Comparison of ENCODE assay signal across 18 cellular contexts in the genomic region with DNA sequence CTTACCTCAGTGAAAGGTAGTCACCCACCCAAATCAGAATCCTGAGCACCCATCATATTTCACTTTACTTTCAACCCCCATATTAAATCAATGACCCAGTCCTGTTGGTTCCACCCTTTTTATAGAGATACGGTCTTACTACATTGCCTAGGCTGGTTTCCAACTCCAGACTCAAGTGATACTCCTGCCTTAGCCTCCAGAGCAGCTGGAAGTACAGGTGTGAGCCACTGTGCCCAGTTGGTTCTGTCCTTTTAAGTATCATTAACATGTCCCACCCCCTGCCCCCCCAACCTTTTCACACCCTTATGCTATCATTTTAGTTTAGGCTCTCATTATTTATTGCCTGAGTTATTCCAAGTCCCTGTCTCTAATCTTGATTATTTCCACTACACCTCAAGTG. TPM values are rescaled to one million over a fixed set of nuclear protein-coding genes. Genes with fewer than 3 reads are reported as not detected.
DNase-seq lines count a peak whose midpoint lies in the region; ATAC-seq and TF ChIP-seq lines count a peak whose summit lies in the region.
"Had no signal": no experiment of that assay in that cellular context is flagged by ENCODE, and none has a peak within 500 bp of the region (broad histone marks: within the 10 kb centered on the region; RNA-seq: fewer than 3 reads in every experiment).

No MANE protein-coding gene starts in this region.

- no peaks in the 10 kb centered on the region for H4K20me1 ChIP-seq in mammary epithelial cell (ENCODE audit: insufficient read depth, low read length)

- POLR2A ChIA-PET in MCF 10A (lab: Yijun Ruan, JAX): interaction anchor here (0.6 to 1.6 kb wide), 3 partner anchors 8 to 107 kb away, joined by 3 to 7 read pairs (median 3); no protein-coding TSS in a partner anchor

- dilution Hi-C loops in mammary epithelial cell (cut with HindIII; ENCODE audit: low sequenced_read_pairs): no loop called here

- no peak overlapping the region for H3K4me2 ChIP-seq in mammary epithelial cell (ENCODE audit: insufficient read depth, low read depth, low read length)

- BruUV-seq in MCF 10A (replicated peaks; lab: Mats Ljungman, UMichigan): no TSS peak
- BruUV-seq in mammary epithelial cell (replicated peaks; lab: Mats Ljungman, UMichigan): no TSS peak

- TF ChIP-seq CTCF in MCF 10A (IDR thresholded peaks at IDR 0.05; ENCODE audit: unreplicated experiment) (no peak), mammary epithelial cell (conservative IDR thresholded peaks at IDR 0.05 in 1 of 2, IDR thresholded peaks at IDR 0.05 in 1 of 2; ENCODE audit: extremely low read depth in 1 of 2, insufficient read depth in 1 of 2, low read depth in 1 of 2, low read length in 2 of 2) (no peak)

- H3K79me2 ChIP-seq in mammary epithelial cell (ENCODE audit: insufficient read depth, low read length): no peaks in the 10 kb centered on the region

- no peak overlapping the region for H3K4me3 Mint-ChIP-seq in MCF 10A (ENCODE audit: unreplicated experiment)
- H3K4me3 Mint-ChIP-seq in activated naive CD8-positive, alpha-beta T cell treated with anti-CD3 and anti-CD28 coated beads, Interleukin-2, amount 50 U/mL, for 24 hours: no peak overlapping the region
- no peak overlapping the region for H3K4me3 Mint-ChIP-seq in stimulated activated memory B cell treated with anti-CD40 and anti-IgM and Interleukin-4, amounts not matched to agents 10 μg/mL and 1 μg/mL and 100 μg/mL, for 72 hours

- peaks cover 75% of the 10 kb centered on the region for H3K36me3 Mint-ChIP-seq in MCF 10A (ENCODE audit: insufficient read depth, unreplicated experiment)
- H3K36me3 Mint-ChIP-seq in activated naive CD8-positive, alpha-beta T cell treated with anti-CD3 and anti-CD28 coated beads, Interleukin-2, amount 50 U/mL, for 24 hours (ENCODE audit: low read depth): peaks cover 68% of the 10 kb centered on the region
- peaks cover 66% of the 10 kb centered on the region for H3K36me3 Mint-ChIP-seq in stimulated activated memory B cell treated with anti-CD40 and anti-IgM and Interleukin-4, amounts not matched to agents 10 μg/mL and 1 μg/mL and 100 μg/mL, for 72 hours

- no peak overlapping the region for H2AFZ ChIP-seq in mammary epithelial cell (ENCODE audit: low read depth, low read length)

- intact Hi-C loops in MCF 10A (cut with micrococcal nuclease): no loop called here
- intact Hi-C loops in mammary epithelial cell (cut with micrococcal nuclease): no loop called here

- CTCF ChIA-PET in MCF 10A (lab: Yijun Ruan, JAX): interaction anchor here (0.6 kb wide), 1 partner anchor 633 kb away, joined by 3 read pairs; no protein-coding TSS in a partner anchor
- CTCF ChIA-PET in mammary epithelial cell (lab: Charles Lee; ENCODE audit: low non-redundant PET): no interaction called here

- in situ Hi-C loops in mammary epithelial cell (cut with MboI; ENCODE audit: low sequenced_read_pairs in 2 of 2): no loop called here

- no peak overlapping the region for H3K9ac ChIP-seq in mammary epithelial cell (ENCODE audit: insufficient read depth, low read length)

- WGBS in mammary epithelial cell (ENCODE audit: low coverage, missing lambda C conversion rate): 100% methylated on average over 1 of the region's 1 CpG

- H3K9me3 ChIP-seq in mammary epithelial cell (replicated peaks; ENCODE audit: insufficient read depth, low read length): no peaks in the 10 kb centered on the region
- H3K9me3 ChIP-seq: heart left ventricle, MG63, sigmoid colon had no signal

- H3K36me3 ChIP-seq in mammary epithelial cell (ENCODE audit: insufficient read depth, low read length): peaks cover 55% of the 10 kb centered on the region

- no peak overlapping the region for H3K4me3 ChIP-seq in mammary epithelial cell (replicated peaks in 1 of 3; ENCODE audit: insufficient read depth in 1 of 3, low read depth in 2 of 3, low read length in 3 of 3)
- H3K4me3 ChIP-seq: heart left ventricle, MG63, sigmoid colon had no signal

- H3K27me3 Mint-ChIP-seq in MCF 10A (ENCODE audit: insufficient read depth, unreplicated experiment): no peaks in the 10 kb centered on the region
- no peaks in the 10 kb centered on the region for H3K27me3 Mint-ChIP-seq in activated naive CD8-positive, alpha-beta T cell treated with anti-CD3 and anti-CD28 coated beads, Interleukin-2, amount 50 U/mL, for 24 hours
- no peaks in the 10 kb centered on the region for H3K27me3 Mint-ChIP-seq in stimulated activated memory B cell treated with anti-CD40 and anti-IgM and Interleukin-4, amounts not matched to agents 10 μg/mL and 1 μg/mL and 100 μg/mL, for 72 hours

- no peak overlapping the region for H3K27ac ChIP-seq in mammary epithelial cell (ENCODE audit: insufficient read depth, low read depth, low read length)
- H3K27ac ChIP-seq: heart left ventricle, sigmoid colon, VCaP had no signal

- peak overlapping the region; percentile 52 for H3K27ac Mint-ChIP-seq in MCF 10A (ENCODE audit: low read depth, unreplicated experiment)
- peak overlapping the region; percentile 63 for H3K27ac Mint-ChIP-seq in activated naive CD8-positive, alpha-beta T cell treated with anti-CD3 and anti-CD28 coated beads, Interleukin-2, amount 50 U/mL, for 24 hours
- peak overlapping the region; percentile 67 for H3K27ac Mint-ChIP-seq in stimulated activated memory B cell treated with anti-CD40 and anti-IgM and Interleukin-4, amounts not matched to agents 10 μg/mL and 1 μg/mL and 100 μg/mL, for 72 hours

- no peaks in the 10 kb centered on the region for H3K9me3 Mint-ChIP-seq in MCF 10A (ENCODE audit: unreplicated experiment)
- H3K9me3 Mint-ChIP-seq in activated naive CD8-positive, alpha-beta T cell treated with anti-CD3 and anti-CD28 coated beads, Interleukin-2, amount 50 U/mL, for 24 hours: no peaks in the 10 kb centered on the region
- H3K9me3 Mint-ChIP-seq in stimulated activated memory B cell treated with anti-CD40 and anti-IgM and Interleukin-4, amounts not matched to agents 10 μg/mL and 1 μg/mL and 100 μg/mL, for 72 hours: no peaks in the 10 kb centered on the region

- H3K4me1 Mint-ChIP-seq in MCF 10A (ENCODE audit: insufficient read depth, unreplicated experiment): no peaks in the 10 kb centered on the region
- H3K4me1 Mint-ChIP-seq in activated naive CD8-positive, alpha-beta T cell treated with anti-CD3 and anti-CD28 coated beads, Interleukin-2, amount 50 U/mL, for 24 hours: peaks cover 23% of the 10 kb centered on the region
- peaks cover 18% of the 10 kb centered on the region for H3K4me1 Mint-ChIP-seq in stimulated activated memory B cell treated with anti-CD40 and anti-IgM and Interleukin-4, amounts not matched to agents 10 μg/mL and 1 μg/mL and 100 μg/mL, for 72 hours

- H3K27me3 ChIP-seq in mammary epithelial cell (ENCODE audit: insufficient read depth, low read length): no peaks in the 10 kb centered on the region
- H3K27me3 ChIP-seq: heart left ventricle, MG63, sigmoid colon had no signal

- ATAC-seq in activated naive CD8-positive, alpha-beta T cell treated with anti-CD3 and anti-CD28 coated beads, Interleukin-2, amount 50 U/mL, for 24 hours: no peak
- ATAC-seq in stimulated activated memory B cell treated with anti-CD40 and anti-IgM and Interleukin-4, amounts not matched to agents 10 μg/mL and 1 μg/mL and 100 μg/mL, for 72 hours: no peak
- ATAC-seq: heart left ventricle had no signal

- H3K4me1 ChIP-seq in mammary epithelial cell (ENCODE audit: insufficient read depth, low read length): no peaks in the 10 kb centered on the region

- DNase-seq in MCF 10A (ENCODE audit: unreplicated experiment) (no peak), mammary epithelial cell (no peak), NCI-H2029 (lab: John Stamatoyannopoulos, UW) (peak; percentile 1), HK-2 (ENCODE audit: unreplicated experiment) (no peak), NCI-H146 (lab: John Stamatoyannopoulos, UW) (no peak), cerebellum (ENCODE audit: low spot score) (no peak)
- no peak for DNase-seq in activated naive CD8-positive, alpha-beta T cell treated with anti-CD3 and anti-CD28 coated beads, Interleukin-2, amount 50 U/mL, for 24 hours
- DNase-seq: AML-193; heart left ventricle; MG63; midbrain; NCI-H1930; NCI-H748 treated with DMSO at 0.1 percent for 48 hours; RPMI8226; sigmoid colon; stimulated activated CD4-positive, alpha-beta T cell treated with anti-CD3 and anti-CD28 coated beads, Interleukin-2, amount 100 ng/mL, for 24 hours had no signal

RNA-seq across cellular contexts. Expression of a gene that starts 28.7 kb away (rescaled TPM):
- 40.3 and 45.3 TPM in 2 replicates for total RNA-seq in MCF 10A (2022)
- total RNA-seq in mammary epithelial cell: 10 to 100 TPM; 25.2 to 63.8 TPM
- polyA plus RNA-seq in mammary epithelial cell: 23.8 TPM
- polyA minus RNA-seq in mammary epithelial cell: 70.6 TPM
- 46.0 TPM for total RNA-seq in cerebellum
